Comparison of ENCODE assay signal across 7 cellular contexts in genomic region chr9:127803507-127804352, GRCh38. TPM values are rescaled to one million over a fixed set of nuclear protein-coding genes. Genes with fewer than 3 reads are reported as not detected.
A peak's percentile ranks its signal among the peaks of the same experiment; 100 is the strongest.
DNase-seq lines count a peak whose midpoint lies in the region; ATAC-seq, FAIRE-seq and TF ChIP-seq lines count a peak whose summit lies in the region.

No MANE protein-coding gene starts in this region.

- 25% methylated on average over 18 of the region's 18 CpGs for WGBS in GM12878 (ENCODE audit: insufficient coverage, insufficient replicate concordance, low lambda C conversion rate, missing lambda C conversion rate)
- WGBS in stomach, 5 donors: 32 to 47% (median 37%) methylated on average over 18 of the region's 18 CpGs

- BruUV-seq in GM12878 (replicated peaks; lab: Mats Ljungman, UMichigan): TSS peak; percentile 70

- H3K27me3 ChIP-seq in GM12878 (replicated peaks in 1 of 2; ENCODE audit: control insufficient read depth in 2 of 2, insufficient read depth in 2 of 2, low read length in 1 of 2) (no peaks in the 10 kb centered on the region), stomach (no peaks in the 10 kb centered on the region)

- peak overlapping the region; percentile 99 for H3K9ac ChIP-seq in GM12878 (ENCODE audit: control insufficient read depth, insufficient read depth, low read length)

- TF ChIP-seq POLR2A in GM12892 (IDR thresholded peaks at IDR 0.05; ENCODE audit: low read depth, low read length) (peak; percentile 24; the same call in 1 of the 2 replicates), NB4 (IDR thresholded peaks at IDR 0.05; ENCODE audit: extremely low read depth, insufficient read length) (no peak), GM12878 (IDR thresholded peaks at IDR 0.05; ENCODE audit: low read depth, low read length) (peak; percentile 37; the same call in 1 of the 2 replicates), stomach (IDR thresholded peaks at IDR 0.05) (peak in 1 of 4 donors; percentile 8)

- H3K4me3 ChIP-seq in NB4 (ENCODE audit: low read depth, low read length) (peak overlapping the region; percentile 91), GM12878 (peak overlapping the region; percentile 85), stomach (peak overlapping the region; percentile 54 to 72 (median 58))

- H3K36me3 ChIP-seq in GM12878 (ENCODE audit: control insufficient read depth in 2 of 2, insufficient read depth in 2 of 2, low read length in 1 of 2) (peaks cover 0 to 7% of the 10 kb centered on the region in 2 experiments; a peak in 3 of 4 replicates), stomach (peaks cover 30 to 41% (median 35%) of the 10 kb centered on the region in 4 donors)

- RAD21 ChIA-PET in GM12878 (lab: Charles Lee; ENCODE audit: unreplicated experiment): interaction anchor here (1.3 to 1.8 kb wide), 3 partner anchors 69 to 117 kb away, joined by 3 to 10 read pairs (median 4); partner anchors contain the start of genes ST6GALNAC4 and TOR2A

- H3K4me1 ChIP-seq in GM12878 (ENCODE audit: control insufficient read depth, insufficient read depth, low read length) (peaks cover 16% of the 10 kb centered on the region), stomach (peaks cover 27 to 55% (median 33%) of the 10 kb centered on the region in 4 donors)

- SMC1A ChIA-PET in GM12878 (lab: Charles Lee; ENCODE audit: uncharacterized antibody, unreplicated experiment): interaction anchor here (0.6 to 1.8 kb wide), 2 partner anchors 11 to 112 kb away, joined by 3 read pairs; no protein-coding TSS in a partner anchor

- POLR2A ChIA-PET in GM12878 (lab: Charles Lee): interaction anchor here (0.6 to 1.3 kb wide), 7 partner anchors 18 to 103 kb away, joined by 3 to 4 read pairs (median 3); partner anchors contain the start of genes CDK9 and SH2D3C

- intact Hi-C loops in GM12878 (cut with micrococcal nuclease; ENCODE audit: unreplicated experiment) (loop anchor here (5.0 kb wide), 1 partner anchor 114 kb away; the partner anchor contains the start of gene ST6GALNAC4), stomach (cut with DNase I; ENCODE audit: low total_unique reads) (loop anchor here (10.0 kb wide), 1 partner anchor 61 kb away; no protein-coding TSS in a partner anchor)

- ATAC-seq in GM12878: peak; percentile 44

- H3K27ac ChIP-seq in GM12878 (ENCODE audit: control insufficient read depth, insufficient read depth) (peak overlapping the region; percentile 97), stomach (peak overlapping the region; percentile 93 to 99 (median 96))

- peak; percentile 40 for FAIRE-seq in GM12892 (lab: Jason Lieb, UNC)
- FAIRE-seq in GM12878 (lab: Jason Lieb, UNC): no peak

- peaks cover 20% of the 10 kb centered on the region for H3K79me2 ChIP-seq in GM12878 (ENCODE audit: control insufficient read depth, insufficient read depth, low read length)

- DNase-seq in GM12892 (ENCODE audit: insufficient read length) (no peak), NB4 (ENCODE audit: low read depth) (peak; percentile 38), GM12878 (ENCODE audit: low read depth, low spot score) (no peak), kidney glomerular epithelial cell (lab: John Stamatoyannopoulos, UW) (peak; percentile 63), stomach (peak; percentile 53), NCI-H1417 treated with DMSO at 0.1 percent for 48 hours (lab: John Stamatoyannopoulos, UW) (no peak), superior temporal gyrus (ENCODE audit: extremely low spot score) (no peak)

- TF ChIP-seq EP300 in GM12878 (IDR thresholded peaks at IDR 0.05; ENCODE audit: borderline replicate concordance in 1 of 2, control insufficient read depth in 1 of 2, low read depth in 2 of 2, low read length in 2 of 2) (no peak), stomach (IDR thresholded peaks at IDR 0.05) (no peak)

- peak overlapping the region; percentile 83 for H2AFZ ChIP-seq in GM12878 (ENCODE audit: control insufficient read depth, low read depth, low read length)

- peak overlapping the region; percentile 100 for H3K4me2 ChIP-seq in GM12878 (ENCODE audit: control insufficient read depth, insufficient read depth)

- H4K20me1 ChIP-seq in GM12878 (ENCODE audit: control insufficient read depth, insufficient read depth): no peaks in the 10 kb centered on the region

- H3K9me3 ChIP-seq in GM12878 (replicated peaks; ENCODE audit: control insufficient read depth, insufficient read depth, low read length) (no peaks in the 10 kb centered on the region), stomach (no peaks in the 10 kb centered on the region)

- CTCF ChIA-PET in GM12878 (lab: Yijun Ruan, JAX): interaction anchor here (0.9 to 1.3 kb wide), 3 partner anchors 18 to 118 kb away, joined by 3 read pairs; partner anchors contain the start of gene CDK9

- no peak for TF ChIP-seq RAD21 in GM12878 (IDR thresholded peaks at IDR 0.05; ENCODE audit: insufficient read depth, low read depth, low read length)

- TF ChIP-seq CTCF in NB4 (IDR thresholded peaks at IDR 0.05; ENCODE audit: low read depth, low read length) (no peak), GM12878 (IDR thresholded peaks at IDR 0.05 in 2 of 3, conservative IDR thresholded peaks at IDR 0.05 in 1 of 3; ENCODE audit: control insufficient read depth in 2 of 3, extremely low read depth in 1 of 3, insufficient read depth in 1 of 3, low read depth in 3 of 3, low read length in 3 of 3) (no peak), stomach (IDR thresholded peaks at IDR 0.05) (no peak)

- in situ Hi-C loops in GM12878 (cut with MboI): no loop called here

RNA-seq across cellular contexts. Expression of gene FPGS, which starts 1.0 kb away (rescaled TPM):
- 43.4 TPM for polyA plus RNA-seq in GM12892 (2012; ENCODE audit: missing spikeins)
- 131 and 132 TPM in 2 replicates for total RNA-seq in GM12878 (2013; cell fraction: nucleolus; rRNA removed)
- 62.8 and 79.6 TPM in 2 replicates for total RNA-seq in GM12878 (2014; rRNA removed)
- 43.3 and 44.4 TPM in 2 replicates for total RNA-seq in GM12878 (2014; rRNA removed; fragmentation: Illumina TruSeq; extraction: Trizol)
- total RNA-seq in GM12878 (2021): 89.3 and 98.3 TPM in 2 replicates
- 30.5 TPM for polyA plus RNA-seq in GM12878 (2011; ENCODE audit: low read depth)
- 34.1 and 64.4 TPM in 2 replicates for polyA plus RNA-seq in GM12878 (2011; rRNA removed)
- 91.2 and 99.0 TPM in 2 replicates for polyA plus RNA-seq in GM12878 (2011; cell fraction: cytosol; rRNA removed)
- 158 and 216 TPM in 2 replicates for polyA plus RNA-seq in GM12878 (2011; cell fraction: nucleus; rRNA removed)
- polyA plus RNA-seq in GM12878 (2012): 47.6 and 62.7 TPM in 2 replicates
- polyA plus RNA-seq in GM12878 (2014; fragmentation: Illumina TruSeq; extraction: Trizol): 49.0 and 81.2 TPM in 2 replicates
- 1 to 10 TPM; 1.2 to 8.2 TPM for polyA plus RNA-seq in GM12878 (2014; fragmentation: Nextera tagmentation; extraction: Ambion mirVana)
- polyA plus RNA-seq in GM12878 (2014; rRNA removed): 88.1 and 95.0 TPM in 2 replicates
- 100 to 1,000 TPM; 112 to 127 TPM for polyA plus RNA-seq in GM12878 (2016; fragmentation: Nextera tagmentation; extraction: Ambion mirVana)
- 61.6 and 82.1 TPM in 2 replicates for polyA minus RNA-seq in GM12878 (2011; rRNA and poly(A)+ RNA removed)
- 29.7 and 45.3 TPM in 2 replicates for polyA minus RNA-seq in GM12878 (2011; cell fraction: cytosol; rRNA and poly(A)+ RNA removed)
- polyA minus RNA-seq in GM12878 (2011; cell fraction: nucleus; rRNA and poly(A)+ RNA removed): 25.9 and 46.4 TPM in 2 replicates
- total RNA-seq in stomach: 100 to 1,000 TPM in 2 of 5 donors, 10 to 100 TPM in 3; 67.0 to 235 (median 97.1) TPM
- polyA plus RNA-seq in stomach: 10 to 100 TPM; 29.1 to 42.7 (median 30.2) TPM

RNA-seq across cellular contexts. Expression of gene CDK9, which starts 17.9 kb away (rescaled TPM):
- 32.9 TPM for polyA plus RNA-seq in GM12892 (2012; ENCODE audit: missing spikeins)
- total RNA-seq in GM12878 (2013; cell fraction: nucleolus; rRNA removed): 59.1 and 66.1 TPM in 2 replicates
- total RNA-seq in GM12878 (2014; rRNA removed) (33.6 and 34.3 TPM in 2 replicates), GM12878 (2014; rRNA removed; fragmentation: Illumina TruSeq; extraction: Trizol) (24.5 and 25.2 TPM in 2 replicates), GM12878 (2021) (86.3 and 92.6 TPM in 2 replicates), stomach (100 to 1,000 TPM in 1 of 5 donors, 10 to 100 TPM in 4; 42.8 to 114 (median 92.7) TPM)
- 20.6 TPM for polyA plus RNA-seq in GM12878 (2011; ENCODE audit: low read depth)
- polyA plus RNA-seq in GM12878 (2011; rRNA removed) (30.3 and 46.5 TPM in 2 replicates), GM12878 (2014; fragmentation: Illumina TruSeq; extraction: Trizol) (41.7 and 57.0 TPM in 2 replicates), GM12878 (2014; fragmentation: Nextera tagmentation; extraction: Ambion mirVana) (1 to 10 TPM; 7.3 to 9.6 TPM), GM12878 (2014; rRNA removed) (56.7 and 59.9 TPM in 2 replicates), GM12878 (2016; fragmentation: Nextera tagmentation; extraction: Ambion mirVana) (10 to 100 TPM; 80.9 to 85.5 TPM), stomach (10 to 100 TPM; 25.3 to 34.7 (median 34.4) TPM)
- 51.1 and 55.6 TPM in 2 replicates for polyA plus RNA-seq in GM12878 (2011; cell fraction: cytosol; rRNA removed)
- 219 and 246 TPM in 2 replicates for polyA plus RNA-seq in GM12878 (2011; cell fraction: nucleus; rRNA removed)
- 44.8 and 52.0 TPM in 2 replicates for polyA plus RNA-seq in GM12878 (2012)
- 59.7 and 75.9 TPM in 2 replicates for polyA minus RNA-seq in GM12878 (2011; rRNA and poly(A)+ RNA removed)
- polyA minus RNA-seq in GM12878 (2011; cell fraction: cytosol; rRNA and poly(A)+ RNA removed): 26.9 TPM in 2 replicates
- 35.4 and 52.2 TPM in 2 replicates for polyA minus RNA-seq in GM12878 (2011; cell fraction: nucleus; rRNA and poly(A)+ RNA removed)

RNA-seq across cellular contexts. Expression of gene SH2D3C, which starts 25.3 kb away (rescaled TPM):
- 6.4 TPM for polyA plus RNA-seq in GM12892 (2012; ENCODE audit: missing spikeins)
- total RNA-seq in GM12878 (2013; cell fraction: nucleolus; rRNA removed): 28.6 and 33.2 TPM in 2 replicates
- total RNA-seq in GM12878 (2014; rRNA removed) (16.1 and 19.0 TPM in 2 replicates), GM12878 (2014; rRNA removed; fragmentation: Illumina TruSeq; extraction: Trizol) (8.4 and 9.0 TPM in 2 replicates), GM12878 (2021) (21.0 and 23.5 TPM in 2 replicates), stomach (10 to 100 TPM in 1 of 5 donors, 1 to 10 TPM in 2, not detected in 2; 1.8 to 38.1 (median 5.1) TPM)
- 11.2 TPM for polyA plus RNA-seq in GM12878 (2011; ENCODE audit: low read depth)
- polyA plus RNA-seq in GM12878 (2011; rRNA removed) (3.2 and 13.5 TPM in 2 replicates), GM12878 (2014; fragmentation: Illumina TruSeq; extraction: Trizol) (4.4 and 11.6 TPM in 2 replicates), GM12878 (2014; fragmentation: Nextera tagmentation; extraction: Ambion mirVana) (1 to 10 TPM; 1.2 to 1.9 TPM), GM12878 (2014; rRNA removed) (19.5 and 25.2 TPM in 2 replicates), GM12878 (2016; fragmentation: Nextera tagmentation; extraction: Ambion mirVana) (10 to 100 TPM; 20.7 to 23.2 TPM), stomach (1 to 10 TPM; 3.5 to 4.7 (median 4.3) TPM)
- polyA plus RNA-seq in GM12878 (2011; cell fraction: cytosol; rRNA removed): 18.5 and 20.4 TPM in 2 replicates
- 32.4 and 46.4 TPM in 2 replicates for polyA plus RNA-seq in GM12878 (2011; cell fraction: nucleus; rRNA removed)
- polyA plus RNA-seq in GM12878 (2012): 17.4 and 22.8 TPM in 2 replicates
- 30.6 and 32.1 TPM in 2 replicates for polyA minus RNA-seq in GM12878 (2011; rRNA and poly(A)+ RNA removed)
- polyA minus RNA-seq in GM12878 (2011; cell fraction: cytosol; rRNA and poly(A)+ RNA removed): 13.5 and 19.3 TPM in 2 replicates
- polyA minus RNA-seq in GM12878 (2011; cell fraction: nucleus; rRNA and poly(A)+ RNA removed): 10.2 and 18.5 TPM in 2 replicates

RNA-seq across cellular contexts. Expression of gene ENG, which starts 50.7 kb away (rescaled TPM):
- polyA plus RNA-seq in GM12892 (2012; ENCODE audit: missing spikeins): 3.3 TPM
- total RNA-seq in GM12878 (2013; cell fraction: nucleolus; rRNA removed): 4.0 and 5.4 TPM in 2 replicates
- total RNA-seq in GM12878 (2014; rRNA removed): 0.60 and 0.79 TPM in 2 replicates
- total RNA-seq in GM12878 (2014; rRNA removed; fragmentation: Illumina TruSeq; extraction: Trizol): 0.64 and 1.0 TPM in 2 replicates
- 9.1 and 10.1 TPM in 2 replicates for total RNA-seq in GM12878 (2021)
- polyA plus RNA-seq in GM12878 (2011; ENCODE audit: low read depth): 1.8 TPM
- polyA plus RNA-seq in GM12878 (2011; rRNA removed): 0.16 and 0.18 TPM in 2 replicates
- 0.37 and 0.43 TPM in 2 replicates for polyA plus RNA-seq in GM12878 (2011; cell fraction: cytosol; rRNA removed)
- 1.2 and 1.6 TPM in 2 replicates for polyA plus RNA-seq in GM12878 (2011; cell fraction: nucleus; rRNA removed)
- 4.8 and 5.9 TPM in 2 replicates for polyA plus RNA-seq in GM12878 (2012)
- polyA plus RNA-seq in GM12878 (2014; fragmentation: Illumina TruSeq; extraction: Trizol): 0.98 and 3.0 TPM in 2 replicates
- under 1 TPM; 0.14 to 0.24 TPM for polyA plus RNA-seq in GM12878 (2014; fragmentation: Nextera tagmentation; extraction: Ambion mirVana)
- polyA plus RNA-seq in GM12878 (2014; rRNA removed): 3.3 and 4.2 TPM in 2 replicates
- 1 to 10 TPM; 4.2 to 5.0 TPM for polyA plus RNA-seq in GM12878 (2016; fragmentation: Nextera tagmentation; extraction: Ambion mirVana)
- polyA minus RNA-seq in GM12878 (2011; rRNA and poly(A)+ RNA removed): 0.15 and 0.41 TPM in 2 replicates
- polyA minus RNA-seq in GM12878 (2011; cell fraction: cytosol; rRNA and poly(A)+ RNA removed): 1.2 and 2.0 TPM in 2 replicates
- 0.12 and 0.67 TPM in 2 replicates for polyA minus RNA-seq in GM12878 (2011; cell fraction: nucleus; rRNA and poly(A)+ RNA removed)
- 10 to 100 TPM in 4 of 5 donors, 1 to 10 TPM in 1; 4.0 to 58.5 (median 44.3) TPM for total RNA-seq in stomach
- 10 to 100 TPM; 16.0 to 28.8 (median 21.5) TPM for polyA plus RNA-seq in stomach

Comparison
In these comparisons a context has a peak if more than half of its experiments do, and no peak if none do; other contexts are left out.
1. DNase-seq: peak in NB4 (single experiment), kidney glomerular epithelial cell (single experiment) and stomach (single experiment); none in GM12892 (single experiment), GM12878 (single experiment), NCI-H1417 treated with DMSO at 0.1 percent for 48 hours (single experiment) and superior temporal gyrus (single experiment).
2. Peak in every context shown above with its lines, with median percentiles within 50 percentile points of each other: H3K4me3 ChIP-seq.